Comparison of ENCODE assay signal across 23 cellular contexts in genomic region chr4:143178923-143179322, GRCh38. TPM values are rescaled to one million over a fixed set of nuclear protein-coding genes. Genes with fewer than 3 reads are reported as not detected.
A peak's percentile ranks its signal among the peaks of the same experiment; 100 is the strongest.
DNase-seq lines count a peak whose midpoint lies in the region; TF ChIP-seq lines count a peak whose summit lies in the region.
"Had no signal": no experiment of that assay in that cellular context is flagged by ENCODE, and none has a peak within 500 bp of the region (broad histone marks: within the 10 kb centered on the region; RNA-seq: fewer than 3 reads in every experiment).

No MANE protein-coding gene starts in this region.

- H3K9ac ChIP-seq in colonic mucosa (ENCODE audit: low read depth in 2 of 2, low read length in 2 of 2), result no peak overlapping the region
- H3K9ac ChIP-seq: BLaER1 had no signal

- no peak overlapping the region for H3K4me3 Mint-ChIP-seq in type B pancreatic cell
- H3K4me3 Mint-ChIP-seq: activated T-cell treated with anti-CD3 and anti-CD28 coated beads, Interleukin-2, amount 50 U/mL, for 72 hours; brain; natural killer cell; T-cell had no signal

- no peaks in the 10 kb centered on the region for H3K36me3 ChIP-seq in colonic mucosa
- H3K36me3 ChIP-seq: adrenal gland, HAP-1, upper lobe of right lung had no signal

- peak overlapping the region; percentile 15 for H3K27ac Mint-ChIP-seq in type B pancreatic cell
- H3K27ac Mint-ChIP-seq: activated T-cell treated with anti-CD3 and anti-CD28 coated beads, Interleukin-2, amount 50 U/mL, for 72 hours; brain; natural killer cell; T-cell had no signal

- H3K27ac ChIP-seq in colonic mucosa, result no peak overlapping the region
- H3K27ac ChIP-seq: adrenal gland, BLaER1, upper lobe of right lung had no signal

- DNase-seq in SIG-M5 treated with dmso at 0.1 percent for 504 hours (lab: John Stamatoyannopoulos, UW; ENCODE audit: unreplicated experiment) (peak; percentile 34), SIG-M5 (lab: John Stamatoyannopoulos, UW) (no peak), NCI-H1417 treated with DMSO at 0.1 percent for 48 hours (lab: John Stamatoyannopoulos, UW) (peak; percentile 34), colonic mucosa (peak; percentile 33), type B pancreatic cell (ENCODE audit: extremely low spot score, unreplicated experiment) (no peak), cortex of kidney (lab: John Stamatoyannopoulos, UW) (no peak), NCI-H2171 (lab: John Stamatoyannopoulos, UW) (no peak), foreskin fibroblast (no peak)
- DNase-seq: activated CD4-positive, alpha-beta T cell treated with anti-CD3 and anti-CD28 coated beads for 4 hours; activated naive CD4-positive, alpha-beta T cell treated with Interleukin-2 at 50 U/mL for 16 hours; activated T-cell treated with anti-CD3 and anti-CD28 coated beads, Interleukin-2, amount 50 U/mL, for 72 hours; adrenal gland; effector memory CD4-positive, alpha-beta T cell; natural killer cell; NCI-H1105; SHP77; stimulated activated CD4-positive, alpha-beta T cell treated with anti-CD3 and anti-CD28 coated beads, Interleukin-2, amount 100 ng/mL, for 24 hours; T-cell; upper lobe of right lung had no signal

- no peak overlapping the region for H3K4me3 ChIP-seq in colonic mucosa
- no peak overlapping the region for H3K4me3 ChIP-seq in foreskin fibroblast (ENCODE audit: low read depth in 1 of 2, low read length in 2 of 2)
- H3K4me3 ChIP-seq: adrenal gland, BLaER1, HAP-1, smooth muscle cell, upper lobe of right lung had no signal

- TF ChIP-seq CTCF in colonic mucosa (IDR thresholded peaks at IDR 0.05), result no peak
- TF ChIP-seq CTCF in type B pancreatic cell (conservative IDR thresholded peaks at IDR 0.05), result no peak
- TF ChIP-seq CTCF in foreskin fibroblast (IDR thresholded peaks at IDR 0.05; ENCODE audit: low read depth, low read length), result no peak

- H3K27me3 Mint-ChIP-seq in type B pancreatic cell, result no peaks in the 10 kb centered on the region
- H3K27me3 Mint-ChIP-seq: brain, T-cell had no signal

- no peaks in the 10 kb centered on the region for H3K4me1 ChIP-seq in colonic mucosa

- peaks cover 15% of the 10 kb centered on the region for H3K36me3 Mint-ChIP-seq in type B pancreatic cell

- intact Hi-C loops in colonic mucosa (cut with DNase I), result loop anchor here (10.0 kb wide), 1 partner anchor 194 kb away; no protein-coding TSS in a partner anchor

- H3K4me1 Mint-ChIP-seq in type B pancreatic cell (ENCODE audit: unreplicated experiment), result peaks cover 5% of the 10 kb centered on the region

- H3K9me3 Mint-ChIP-seq in type B pancreatic cell, result peaks cover 13% of the 10 kb centered on the region

- no peaks in the 10 kb centered on the region for H3K27me3 ChIP-seq in colonic mucosa
- H3K27me3 ChIP-seq: adrenal gland, BLaER1, upper lobe of right lung had no signal

- H3K9me3 ChIP-seq in colonic mucosa, result no peaks in the 10 kb centered on the region
- H3K9me3 ChIP-seq: adrenal gland, HAP-1 had no signal

RNA-seq across cellular contexts. Expression of gene USP38, which starts 5.8 kb away (rescaled TPM):
- total RNA-seq in colonic mucosa (10 to 100 TPM; 31.1 to 39.7 TPM), type B pancreatic cell (ENCODE audit: low replicate concordance) (21.9 and 23.8 TPM in 2 replicates)

Comparison
In these comparisons a context has a peak if more than half of its experiments do, and no peak if none do; other contexts are left out.
1. DNase-seq: peak in SIG-M5 treated with dmso at 0.1 percent for 504 hours (single experiment), NCI-H1417 treated with DMSO at 0.1 percent for 48 hours (single experiment) and colonic mucosa (single experiment); none in SIG-M5 (single experiment), type B pancreatic cell (single experiment), cortex of kidney (single experiment), NCI-H2171 (single experiment) and foreskin fibroblast (0 of 2).